ENCODE assay signal across 37 cellular contexts in genomic region chr1:28822779-28823178, GRCh38. TPM values are rescaled to one million over a fixed set of nuclear protein-coding genes. Genes with fewer than 3 reads are reported as not detected.
"Had no signal": no experiment of that assay in that cellular context is flagged by ENCODE, and none has a peak within 500 bp of the region (broad histone marks: within the 10 kb centered on the region; RNA-seq: fewer than 3 reads in every experiment).

No MANE protein-coding gene starts in this region.

- H3K4me1 Mint-ChIP-seq: activated CD4-positive, alpha-beta memory T cell treated with anti-CD3 and anti-CD28 coated beads, Interleukin-2, amount 10 ng/mL, durations not matched to agents 7 days and 5 days; activated CD8-positive, alpha-beta memory T cell treated with anti-CD3 and anti-CD28 coated beads, Interleukin-2, amount 10 ng/mL, durations not matched to agents 7 days and 5 days; activated naive CD4-positive, alpha-beta T cell treated with anti-CD3 and anti-CD28 coated beads, Interleukin-2, amount 50 U/mL, for 24 hours; activated T-helper 17 cell treated with anti-CD3 and anti-CD28 coated beads, Interleukin-2, amount 50 U/mL, for 72 hours had no signal

- H3K36me3 Mint-ChIP-seq: activated CD8-positive, alpha-beta memory T cell treated with anti-CD3 and anti-CD28 coated beads, Interleukin-2, amount 10 ng/mL, durations not matched to agents 7 days and 5 days; activated naive CD4-positive, alpha-beta T cell treated with anti-CD3 and anti-CD28 coated beads, Interleukin-2, amount 50 U/mL, for 24 hours; activated naive CD8-positive, alpha-beta T cell treated with anti-CD3 and anti-CD28 coated beads, Interleukin-2, amount 10 ng/mL, durations not matched to agents 7 days and 5 days; brain had no signal

- H3K27me3 ChIP-seq: adrenal gland, Peyer's patch, SJSA1 had no signal

- H3K27ac ChIP-seq: adrenal gland, Peyer's patch, SJSA1, WERI-Rb-1 had no signal

- H3K4me3 ChIP-seq: adrenal gland, Peyer's patch, SJSA1 had no signal

- H3K27ac Mint-ChIP-seq: activated CD4-positive, alpha-beta memory T cell treated with anti-CD3 and anti-CD28 coated beads, Interleukin-2, amount 10 ng/mL, durations not matched to agents 7 days and 5 days; activated CD8-positive, alpha-beta memory T cell treated with anti-CD3 and anti-CD28 coated beads, Interleukin-2, amount 10 ng/mL, durations not matched to agents 7 days and 5 days; activated naive CD4-positive, alpha-beta T cell treated with anti-CD3 and anti-CD28 coated beads, Interleukin-2, amount 50 U/mL, for 24 hours; activated naive CD8-positive, alpha-beta T cell treated with anti-CD3 and anti-CD28 coated beads, Interleukin-2, amount 10 ng/mL, durations not matched to agents 7 days and 5 days; activated T-cell treated with anti-CD3 and anti-CD28 coated beads, Interleukin-2, amount 50 U/mL, for 72 hours; activated T-helper 17 cell treated with anti-CD3 and anti-CD28 coated beads, Interleukin-2, amount 50 U/mL, for 72 hours had no signal

- ATAC-seq: activated CD8-positive, alpha-beta memory T cell treated with anti-CD3 and anti-CD28 coated beads, Interleukin-2, amount 10 ng/mL, durations not matched to agents 7 days and 5 days; activated T-cell treated with anti-CD3 and anti-CD28 coated beads, Interleukin-2, amount 50 U/mL, for 72 hours; activated T-helper 17 cell treated with anti-CD3 and anti-CD28 coated beads, Interleukin-2, amount 50 U/mL, for 72 hours; PC-3 had no signal

- H3K9me3 ChIP-seq: adrenal gland, Peyer's patch had no signal

- DNase-seq: activated CD4-positive, alpha-beta memory T cell treated with anti-CD3 and anti-CD28 coated beads, Interleukin-2, amount 10 ng/mL, durations not matched to agents 7 days and 5 days; activated CD4-positive, alpha-beta T cell treated with anti-CD3 and anti-CD28 coated beads for 1 hour; activated CD4-positive, alpha-beta T cell treated with anti-CD3 and anti-CD28 coated beads for 48 hours; activated CD4-positive, CD25-positive, alpha-beta regulatory T cell; activated CD8-positive, alpha-beta memory T cell treated with anti-CD3 and anti-CD28 coated beads for 24 hours; activated CD8-positive, alpha-beta memory T cell treated with anti-CD3 and anti-CD28 coated beads, Interleukin-2, amount 10 ng/mL, durations not matched to agents 7 days and 5 days; activated CD8-positive, alpha-beta memory T cell treated with anti-CD3 and anti-CD28 coated beads, Interleukin-2, amount 50 U/mL, for 48 hours; activated effector memory CD4-positive, alpha-beta T cell treated with anti-CD3 and anti-CD28 coated beads, Interleukin-2, amount 50 U/mL, for 16 hours; activated naive CD4-positive, alpha-beta T cell; activated naive CD8-positive, alpha-beta T cell treated with anti-CD3 and anti-CD28 coated beads, Interleukin-2, amount 10 ng/mL, durations not matched to agents 7 days and 5 days; activated T-cell treated with anti-CD3 and anti-CD28 coated beads, Interleukin-2, amount 50 U/mL, for 72 hours; adrenal gland; anterior cingulate cortex; central memory CD4-positive, alpha-beta T cell; Karpas-422; KBM-7; NCI-H1092; NCI-H1436 treated with DMSO at 0.1 percent for 48 hours; NCI-H1694 treated with DMSO at 0.1 percent for 48 hours; NCI-H2029; NCI-H510A; NCI-H526; NCI-H748 treated with DMSO at 0.1 percent for 48 hours; NK-92 treated with Interleukin-12 subunit alpha and Interleukin-12 subunit beta, amount 100 ng/mL, for 24 hours; PC-3; Peyer's patch; RPMI8226; SHP77 treated with DMSO at 0.1 percent for 48 hours; T1000; WERI-Rb-1 had no signal

- H3K27me3 Mint-ChIP-seq: activated naive CD4-positive, alpha-beta T cell treated with anti-CD3 and anti-CD28 coated beads, Interleukin-2, amount 50 U/mL, for 24 hours had no signal

- H3K9me3 Mint-ChIP-seq: activated CD4-positive, alpha-beta memory T cell treated with anti-CD3 and anti-CD28 coated beads, Interleukin-2, amount 10 ng/mL, durations not matched to agents 7 days and 5 days; activated naive CD4-positive, alpha-beta T cell treated with anti-CD3 and anti-CD28 coated beads, Interleukin-2, amount 50 U/mL, for 24 hours; activated naive CD8-positive, alpha-beta T cell treated with anti-CD3 and anti-CD28 coated beads, Interleukin-2, amount 10 ng/mL, durations not matched to agents 7 days and 5 days; activated T-cell treated with anti-CD3 and anti-CD28 coated beads, Interleukin-2, amount 50 U/mL, for 72 hours; activated T-helper 17 cell treated with anti-CD3 and anti-CD28 coated beads, Interleukin-2, amount 50 U/mL, for 72 hours; brain had no signal

- H3K4me1 ChIP-seq: adrenal gland, Peyer's patch had no signal

- H3K36me3 ChIP-seq: adrenal gland, Peyer's patch, SJSA1, WERI-Rb-1 had no signal

- H3K4me3 Mint-ChIP-seq: activated CD4-positive, alpha-beta memory T cell treated with anti-CD3 and anti-CD28 coated beads, Interleukin-2, amount 10 ng/mL, durations not matched to agents 7 days and 5 days; activated CD8-positive, alpha-beta memory T cell treated with anti-CD3 and anti-CD28 coated beads, Interleukin-2, amount 10 ng/mL, durations not matched to agents 7 days and 5 days; activated naive CD4-positive, alpha-beta T cell treated with anti-CD3 and anti-CD28 coated beads, Interleukin-2, amount 50 U/mL, for 24 hours; activated naive CD8-positive, alpha-beta T cell treated with anti-CD3 and anti-CD28 coated beads, Interleukin-2, amount 10 ng/mL, durations not matched to agents 7 days and 5 days; activated T-cell treated with anti-CD3 and anti-CD28 coated beads, Interleukin-2, amount 50 U/mL, for 72 hours; activated T-helper 17 cell treated with anti-CD3 and anti-CD28 coated beads, Interleukin-2, amount 50 U/mL, for 72 hours; brain had no signal

RNA-seq across cellular contexts. Expression of gene OPRD1, which starts 10.8 kb away (rescaled TPM):
- total RNA-seq: activated CD4-positive, alpha-beta memory T cell treated with anti-CD3 and anti-CD28 coated beads, Interleukin-2, amount 10 ng/mL, durations not matched to agents 7 days and 5 days; activated CD8-positive, alpha-beta memory T cell treated with anti-CD3 and anti-CD28 coated beads, Interleukin-2, amount 10 ng/mL, durations not matched to agents 7 days and 5 days; activated naive CD8-positive, alpha-beta T cell treated with anti-CD3 and anti-CD28 coated beads, Interleukin-2, amount 10 ng/mL, durations not matched to agents 7 days and 5 days; activated T-cell treated with anti-CD3 and anti-CD28 coated beads, Interleukin-2, amount 50 U/mL, for 72 hours; activated T-helper 17 cell treated with anti-CD3 and anti-CD28 coated beads, Interleukin-2, amount 50 U/mL, for 72 hours; MCF 10A; PC-3; T-helper 1 cell treated with Interleukin-12 subunit alpha and Interleukin-12 subunit beta and Interleukin-4 antibody, amounts not matched to agents 30 ng/mL and 1 ng/mL, for 36 hours; T-helper 2 cell treated with Interferon-gamma antibody and Interleukin-4, amounts not matched to agents 100 ng/mL and 5 ng/mL, for 36 hours had no signal
